ENCODE assay signal across 11 cellular contexts in the genomic region with DNA sequence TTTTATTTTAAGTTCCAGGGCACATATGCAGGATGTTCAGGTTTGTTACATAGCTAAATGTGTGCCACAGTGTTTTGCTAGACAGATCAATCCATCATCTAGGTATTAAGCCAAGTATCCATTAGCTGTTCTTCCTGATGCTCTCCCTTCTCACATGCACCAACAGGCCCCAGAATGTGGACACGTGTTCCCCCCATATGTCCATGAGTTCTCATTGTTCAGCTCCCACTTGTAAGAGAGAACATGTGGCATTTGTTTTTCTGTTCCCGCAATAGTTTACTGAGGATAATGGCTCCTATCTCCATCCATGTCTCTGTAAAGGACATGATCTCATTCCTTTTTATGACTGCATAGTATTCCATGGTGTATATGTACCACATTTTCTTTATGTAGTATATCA.
"Had no signal": no experiment of that assay in that cellular context is flagged by ENCODE, and none has a peak within 500 bp of the region (broad histone marks: within the 10 kb centered on the region; RNA-seq: fewer than 3 reads in every experiment).

No MANE protein-coding gene starts in this region.

- FAIRE-seq: H1, H54 had no signal

- H3K36me3 ChIP-seq: HAP-1 had no signal

- H2AFZ ChIP-seq: GM23248, GM23338 had no signal

- H3K4me2 ChIP-seq: GM23338 had no signal

- H3K27ac ChIP-seq: GM23248 had no signal

- H3K4me1 ChIP-seq: HAP-1 had no signal

- ATAC-seq: GM23338, HCT116 had no signal

- DNase-seq: GM23248, GOT3, H7, H9, HCEC 1CT, HFFc6 had no signal

- H3K9me3 ChIP-seq: HAP-1 had no signal

- H3K9ac ChIP-seq: GM23248 had no signal

- H3K4me3 ChIP-seq: GM23248, GM23338, HAP-1 had no signal
